26 cellular contexts compared by ENCODE assay signal in the genomic region with DNA sequence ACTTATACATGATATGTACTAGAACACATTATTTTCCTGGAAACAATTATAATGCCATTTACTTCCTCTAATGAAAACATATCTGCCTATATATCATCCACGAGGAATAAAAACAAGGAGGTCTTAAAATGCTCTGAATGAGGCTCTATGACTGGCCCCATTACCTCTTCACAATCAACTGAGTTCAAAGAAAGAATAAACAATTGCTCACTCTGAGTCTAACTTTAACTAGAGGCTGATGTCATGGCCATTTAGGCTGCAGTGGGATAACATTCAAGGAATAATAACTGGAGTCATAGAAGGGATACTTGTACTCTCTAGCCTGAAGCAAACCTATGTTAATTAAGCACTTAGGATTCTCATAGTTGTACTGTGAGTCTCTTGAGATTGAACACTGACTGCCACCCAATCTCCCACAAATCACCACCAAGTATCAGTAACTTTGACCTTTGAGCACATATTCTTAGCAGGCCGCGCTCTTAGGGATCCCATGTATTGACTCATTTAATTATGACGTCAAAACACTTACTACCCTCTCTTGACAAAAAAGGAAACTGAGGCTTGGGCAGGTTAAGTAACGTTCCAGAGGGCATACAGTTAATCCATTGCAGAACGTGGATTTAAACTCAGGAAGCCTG.
DNase-seq lines count a peak whose midpoint lies in the region; ATAC-seq and TF ChIP-seq lines count a peak whose summit lies in the region.
"Had no signal": no experiment of that assay in that cellular context is flagged by ENCODE, and none has a peak within 500 bp of the region (broad histone marks: within the 10 kb centered on the region; RNA-seq: fewer than 3 reads in every experiment).

No MANE protein-coding gene starts in this region.

- peaks cover 7% of the 10 kb centered on the region for H3K36me3 Mint-ChIP-seq in Calu3 (ENCODE audit: insufficient read depth, unreplicated experiment)
- H3K36me3 Mint-ChIP-seq: neural progenitor cell had no signal

- no peaks in the 10 kb centered on the region; the same call in 1 of the 2 replicates for H3K9me3 ChIP-seq in Panc1 (ENCODE audit: control insufficient read depth, insufficient read depth, low read depth, low read length)
- H3K9me3 ChIP-seq: prostate gland, stomach, upper lobe of right lung had no signal

- BruUV-seq in Panc1 (replicated peaks; lab: Mats Ljungman, UMichigan) = no TSS peak
- no TSS peak for BruUV-seq in Calu3 (replicated peaks; lab: Mats Ljungman, UMichigan)

- in situ Hi-C loops in Panc1 (cut with HindIII; ENCODE audit: low pct_unique_long_range_greater_than_20kb, low sequenced_read_pairs) = no loop called here

- no peak overlapping the region for H3K27ac ChIP-seq in Panc1 (ENCODE audit: low read length)
- H3K27ac ChIP-seq in substantia nigra (ENCODE audit: low read depth, low read length, poor library complexity, severe bottlenecking) = no peak overlapping the region
- H3K27ac ChIP-seq: heart right ventricle, KMS-11, neural progenitor cell, prostate gland, stomach, upper lobe of right lung had no signal

- H3K4me3 ChIP-seq in Panc1 (ENCODE audit: low read depth in 2 of 2, low read length in 2 of 2) = no peak overlapping the region
- H3K4me3 ChIP-seq: heart right ventricle, neural progenitor cell, prostate gland, stomach, upper lobe of right lung had no signal

- H3K4me3 Mint-ChIP-seq in Calu3 (ENCODE audit: low read depth, unreplicated experiment) = no peak overlapping the region
- H3K4me3 Mint-ChIP-seq: activated CD8-positive, alpha-beta T cell treated with anti-CD3 and anti-CD28 coated beads, Interleukin-2, amount 10 ng/mL, durations not matched to agents 7 days and 5 days; activated naive CD4-positive, alpha-beta T cell treated with anti-CD3 and anti-CD28 coated beads for 36 hours; activated T-cell treated with anti-CD3 and anti-CD28 coated beads, Interleukin-2, amount 50 U/mL, for 4 hours; B cell; neural progenitor cell had no signal

- no peaks in the 10 kb centered on the region for H3K27me3 ChIP-seq in Panc1 (ENCODE audit: control insufficient read depth, insufficient read depth, low read length)
- H3K27me3 ChIP-seq: heart right ventricle, neural progenitor cell, stomach, upper lobe of right lung had no signal

- H3K4me1 Mint-ChIP-seq in Calu3 (ENCODE audit: low read depth, unreplicated experiment) = peaks cover 26% of the 10 kb centered on the region
- H3K4me1 Mint-ChIP-seq: B cell had no signal

- H3K27me3 Mint-ChIP-seq in Calu3 (ENCODE audit: unreplicated experiment) = no peaks in the 10 kb centered on the region

- H3K9me3 Mint-ChIP-seq in Calu3 (ENCODE audit: low read depth, unreplicated experiment) = no peaks in the 10 kb centered on the region
- H3K9me3 Mint-ChIP-seq: activated naive CD4-positive, alpha-beta T cell treated with anti-CD3 and anti-CD28 coated beads for 36 hours had no signal

- H3K4me1 ChIP-seq in Panc1 (ENCODE audit: control insufficient read depth, insufficient read depth, low read length) = no peaks in the 10 kb centered on the region; the same call in 1 of the 2 replicates
- H3K4me1 ChIP-seq: neural progenitor cell, prostate gland, stomach, upper lobe of right lung had no signal

- no peak overlapping the region for H3K27ac Mint-ChIP-seq in Calu3 (ENCODE audit: unreplicated experiment)
- H3K27ac Mint-ChIP-seq: activated CD8-positive, alpha-beta T cell treated with anti-CD3 and anti-CD28 coated beads, Interleukin-2, amount 10 ng/mL, durations not matched to agents 7 days and 5 days; activated naive CD4-positive, alpha-beta T cell treated with anti-CD3 and anti-CD28 coated beads for 36 hours; B cell; neural progenitor cell had no signal

- CTCF ChIA-PET in Panc1 (lab: Charles Lee) = no interaction called here
- CTCF ChIA-PET in Calu3 (lab: Charles Lee) = no interaction called here

- intact Hi-C loops in Panc1 (cut with micrococcal nuclease; ENCODE audit: unreplicated experiment) = no loop called here
- intact Hi-C loops in Calu3 (cut with micrococcal nuclease; ENCODE audit: unreplicated experiment) = loop anchor here (5.0 kb wide), 1 partner anchor 50 kb away; no protein-coding TSS in a partner anchor

- no peaks in the 10 kb centered on the region for H3K36me3 ChIP-seq in Panc1 (ENCODE audit: control insufficient read depth, insufficient read depth, low read length)
- H3K36me3 ChIP-seq: heart right ventricle, neural progenitor cell, prostate gland, stomach, upper lobe of right lung had no signal

- ATAC-seq in Panc1 (peak; percentile 83), esophagus mucosa (peak; percentile 1), GM18868 (IDR thresholded peaks at IDR 0.05; ENCODE audit: unreplicated experiment) (no peak)
- ATAC-seq: activated CD8-positive, alpha-beta T cell treated with anti-CD3 and anti-CD28 coated beads, Interleukin-2, amount 10 ng/mL, durations not matched to agents 7 days and 5 days; activated T-cell treated with anti-CD3 and anti-CD28 coated beads, Interleukin-2, amount 50 U/mL, for 4 hours; heart right ventricle; upper lobe of right lung had no signal

- TF ChIP-seq CTCF in Panc1 (IDR thresholded peaks at IDR 0.05) (no peak), Calu3 (IDR thresholded peaks at IDR 0.05; ENCODE audit: unreplicated experiment) (no peak)

- DNase-seq in NCI-H748 (lab: John Stamatoyannopoulos, UW; ENCODE audit: unreplicated experiment) (peak; percentile 22), NCI-H748 treated with DMSO at 0.1 percent for 48 hours (lab: John Stamatoyannopoulos, UW) (no peak), Panc1 (ENCODE audit: low read depth, low spot score) (peak; percentile 36), substantia nigra (lab: John Stamatoyannopoulos, UW) (no peak), Calu3 (no peak)
- no peak for DNase-seq in activated naive CD4-positive, alpha-beta T cell treated with anti-CD3 and anti-CD28 coated beads, Interleukin-2, amount 50 U/mL, for 16 hours
- DNase-seq: activated CD4-positive, CD25-positive, alpha-beta regulatory T cell treated with anti-CD3 and anti-CD28 coated beads, Interleukin-2, amount 50 U/mL, for 72 hours; activated CD8-positive, alpha-beta T cell treated with anti-CD3 and anti-CD28 coated beads, Interleukin-2, amount 10 ng/mL, durations not matched to agents 7 days and 5 days; activated naive CD4-positive, alpha-beta T cell treated with anti-CD3 and anti-CD28 coated beads for 36 hours; activated T-cell treated with anti-CD3 and anti-CD28 coated beads, Interleukin-2, amount 50 U/mL, for 4 hours; anterior cingulate cortex; COR-L47; effector CD8-positive, alpha-beta T cell; heart right ventricle; NCI-H1930; NCI-H446 treated with DMSO at 0.1 percent for 48 hours; RPMI8226; stimulated activated CD4-positive, alpha-beta T cell treated with anti-CD3 and anti-CD28 coated beads, Interleukin-4, amount 100 ng/mL, for 1 hour; stomach; upper lobe of right lung had no signal

- POLR2A ChIA-PET in Panc1 (lab: Charles Lee) = no interaction called here

Comparison
In these comparisons a context has a peak if more than half of its experiments do, and no peak if none do; other contexts are left out.
1. DNase-seq: peak in NCI-H748 (single experiment) and Panc1 (single experiment); none in NCI-H748 treated with DMSO at 0.1 percent for 48 hours (single experiment), activated naive CD4-positive, alpha-beta T cell treated with anti-CD3 and anti-CD28 coated beads, Interleukin-2, amount 50 U/mL, for 16 hours (single experiment), substantia nigra (0 of 49) and Calu3 (single experiment).